Comparison of ENCODE assay signal across 1 cellular context in the genomic region with DNA sequence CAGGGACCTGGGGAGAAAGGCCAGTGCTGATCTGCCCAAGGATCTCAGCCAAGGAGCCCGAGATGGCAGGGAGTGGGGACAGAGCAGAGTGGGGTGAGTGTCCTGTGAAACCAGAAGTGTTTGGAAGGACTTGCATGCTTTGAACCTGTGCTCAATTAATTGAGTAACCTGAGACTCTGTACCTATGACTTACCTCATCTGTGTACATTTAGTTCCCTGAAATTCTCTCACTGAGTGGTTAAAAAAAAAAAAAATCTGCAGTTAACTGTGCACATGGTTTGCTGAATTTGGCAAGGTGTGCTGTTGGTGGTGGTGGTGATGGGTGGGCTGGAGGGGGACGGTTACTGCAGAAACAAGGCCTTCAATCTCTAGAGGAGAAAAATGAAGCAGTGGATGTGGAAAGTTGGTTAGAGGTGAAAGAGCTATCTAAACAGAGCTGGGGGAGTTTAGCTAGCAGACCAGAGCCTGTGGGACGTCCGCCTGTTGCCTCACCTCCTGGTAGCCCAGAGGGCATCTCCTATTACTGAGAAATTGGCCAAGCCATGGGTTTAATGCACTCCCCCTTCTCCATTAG.
A peak's percentile ranks its signal among the peaks of the same experiment; 100 is the strongest.
TF ChIP-seq lines count a peak whose summit lies in the region.

No MANE protein-coding gene starts in this region.

TF ChIP-seq in HEK293, 187 proteins besides CTCF, POLR2A, EP300 and RAD21 (continued from another document):
- TF ChIP-seq ZNF366 (tag by site-specific recombination; conservative IDR thresholded peaks at IDR 0.05) (peak; percentile 41; the same call in 1 of the 2 replicates), ZNF513 (tag by site-specific recombination; IDR thresholded peaks at IDR 0.05) (no peak), ZBTB11 (tag by site-specific recombination; conservative IDR thresholded peaks at IDR 0.05; ENCODE audit: low read depth) (no peak), PBX3 (CRISPR knock-in tag; IDR thresholded peaks at IDR 0.05) (no peak), ZNF221 (tag by site-specific recombination; IDR thresholded peaks at IDR 0.05; ENCODE audit: borderline replicate concordance) (no peak), MZF1 (tag by site-specific recombination; IDR thresholded peaks at IDR 0.05; ENCODE audit: borderline replicate concordance) (no peak), BCL11B (tag by site-specific recombination; IDR thresholded peaks at IDR 0.05; ENCODE audit: low read depth) (no peak), ZNF624 (tag by site-specific recombination; IDR thresholded peaks at IDR 0.05) (no peak)
- TF ChIP-seq, protein P1, sequence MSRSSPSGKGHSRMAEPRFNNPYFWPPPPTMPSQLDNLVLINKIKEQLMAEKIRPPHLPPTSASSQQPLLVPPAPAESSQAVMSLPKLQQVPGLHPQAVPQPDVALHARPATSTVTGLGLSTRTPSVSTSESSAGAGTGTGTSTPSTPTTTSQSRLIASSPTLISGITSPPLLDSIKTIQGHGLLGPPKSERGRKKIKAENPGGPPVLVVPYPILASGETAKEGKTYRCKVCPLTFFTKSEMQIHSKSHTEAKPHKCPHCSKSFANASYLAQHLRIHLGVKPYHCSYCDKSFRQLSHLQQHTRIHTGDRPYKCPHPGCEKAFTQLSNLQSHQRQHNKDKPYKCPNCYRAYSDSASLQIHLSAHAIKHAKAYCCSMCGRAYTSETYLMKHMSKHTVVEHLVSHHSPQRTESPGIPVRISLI (tag by site-specific recombination; IDR thresholded peaks at IDR 0.05) = peak; percentile 49; the same call in 1 of the 2 replicates
TF ChIP-seq in HEK293: peak in this region for 5.
